In the genomic region with DNA sequence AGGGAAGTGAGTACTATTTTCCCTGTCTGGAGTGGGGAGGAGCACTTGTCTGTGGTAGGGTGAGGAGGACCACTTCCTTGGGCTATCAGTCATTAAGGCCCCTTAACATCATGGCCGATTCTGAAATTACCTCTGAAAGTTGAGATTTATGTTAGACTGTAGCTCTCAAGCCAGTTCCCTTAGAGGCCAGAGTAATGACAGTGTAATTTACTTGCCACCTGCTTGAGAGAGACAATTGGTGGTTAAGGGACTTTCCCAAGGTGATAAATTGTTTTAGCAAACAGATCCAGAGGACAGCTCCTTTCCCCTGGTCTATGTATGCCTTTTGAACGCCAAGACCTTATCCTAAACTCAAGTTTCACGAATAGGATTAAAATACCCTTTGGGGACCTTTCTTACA, we compare ENCODE assay signal across 15 cellular contexts. TPM values are rescaled to one million over a fixed set of nuclear protein-coding genes. Genes with fewer than 3 reads are reported as not detected.
DNase-seq lines count a peak whose midpoint lies in the region; ATAC-seq and TF ChIP-seq lines count a peak whose summit lies in the region.
"Had no signal": no experiment of that assay in that cellular context is flagged by ENCODE, and none has a peak within 500 bp of the region (broad histone marks: within the 10 kb centered on the region; RNA-seq: fewer than 3 reads in every experiment).

No MANE protein-coding gene starts in this region.

- no peaks in the 10 kb centered on the region for H3K9me3 ChIP-seq in mucosa of descending colon
- H3K9me3 ChIP-seq: BLaER1 treated with 17β-estradiol and CSF1 and Interleukin-3, amounts not matched to agents 10 nM and 100 nM; sigmoid colon had no signal

- no peaks in the 10 kb centered on the region for H3K36me3 ChIP-seq in mucosa of descending colon (ENCODE audit: low read depth)
- H3K36me3 ChIP-seq: BLaER1 treated with 17β-estradiol and CSF1 and Interleukin-3, amounts not matched to agents 10 nM and 100 nM; sigmoid colon had no signal

- H3K36me3 Mint-ChIP-seq in natural killer cell: no peaks in the 10 kb centered on the region

- no peak overlapping the region for H3K27ac Mint-ChIP-seq in natural killer cell

- TF ChIP-seq CTCF in mucosa of descending colon (IDR thresholded peaks at IDR 0.05) (no peak), natural killer cell (IDR thresholded peaks at IDR 0.05) (no peak)

- H3K27me3 Mint-ChIP-seq in natural killer cell (ENCODE audit: low read depth in 2 of 2): peaks cover 0 to 14% of the 10 kb centered on the region in 2 donors

- no peak overlapping the region for H3K4me3 ChIP-seq in mucosa of descending colon
- H3K4me3 ChIP-seq: BLaER1 treated with 17β-estradiol and CSF1 and Interleukin-3, amounts not matched to agents 10 nM and 100 nM; sigmoid colon had no signal

- H3K4me3 Mint-ChIP-seq in natural killer cell: no peak overlapping the region
- H3K4me3 Mint-ChIP-seq: nephron had no signal

- no peaks in the 10 kb centered on the region for H3K9me3 Mint-ChIP-seq in natural killer cell
- H3K9me3 Mint-ChIP-seq: nephron had no signal

- H3K4me1 Mint-ChIP-seq in natural killer cell: peaks cover under 1 to 5% of the 10 kb centered on the region in 2 donors

- DNase-seq in NCI-H146 (lab: John Stamatoyannopoulos, UW): peak; percentile 79
- no peak for DNase-seq in mucosa of descending colon
- DNase-seq in Kasumi-1 (lab: John Stamatoyannopoulos, UW): no peak
- no peak for DNase-seq in natural killer cell
- no peak for DNase-seq in A172 (ENCODE audit: low spot score)
- DNase-seq: activated CD4-positive, alpha-beta T cell treated with anti-CD3 and anti-CD28 coated beads for 48 hours; NCI-H2171 treated with DMSO at 0.1 percent for 48 hours; PC-3; sigmoid colon; SW 1271 had no signal

- peaks cover 31% of the 10 kb centered on the region for H3K4me1 ChIP-seq in mucosa of descending colon (ENCODE audit: low read depth)

- intact Hi-C loops in mucosa of descending colon (cut with DNase I, micrococcal nuclease): no loop called here
- intact Hi-C loops in natural killer cell (cut with micrococcal nuclease): no loop called here

- peak; percentile 58 for ATAC-seq in GM18867 (IDR thresholded peaks at IDR 0.05; ENCODE audit: unreplicated experiment)
- ATAC-seq in GM21825 (IDR thresholded peaks at IDR 0.05; ENCODE audit: unreplicated experiment): peak; percentile 54
- peak; percentile 49 for ATAC-seq in mucosa of descending colon
- ATAC-seq in HG03025 (IDR thresholded peaks at IDR 0.05; ENCODE audit: low FRiP score, unreplicated experiment): no peak
- ATAC-seq in natural killer cell: no peak
- ATAC-seq: PC-3 had no signal

RNA-seq across cellular contexts. Expression of gene NEDD4L, which starts 56.1 kb away (rescaled TPM):
- total RNA-seq in mucosa of descending colon (100 to 1,000 TPM; 161 to 309 (median 256) TPM), natural killer cell (10 to 100 TPM in 2 of 3 donors, 1 to 10 TPM in 1; 3.4 to 15.3 (median 14.3) TPM)
- total RNA-seq in A172 (2014; rRNA removed; shearing (Covaris generic)): 8.1 and 16.8 TPM in 2 replicates

Comparison
In these comparisons a context has a peak if more than half of its experiments do, and no peak if none do; other contexts are left out.
1. ATAC-seq: peak in GM18867 (single experiment), GM21825 (single experiment) and mucosa of descending colon (single experiment); none in HG03025 (single experiment) and natural killer cell (0 of 3).